ENCODE assay signal across 8 cellular contexts in the genomic region with DNA sequence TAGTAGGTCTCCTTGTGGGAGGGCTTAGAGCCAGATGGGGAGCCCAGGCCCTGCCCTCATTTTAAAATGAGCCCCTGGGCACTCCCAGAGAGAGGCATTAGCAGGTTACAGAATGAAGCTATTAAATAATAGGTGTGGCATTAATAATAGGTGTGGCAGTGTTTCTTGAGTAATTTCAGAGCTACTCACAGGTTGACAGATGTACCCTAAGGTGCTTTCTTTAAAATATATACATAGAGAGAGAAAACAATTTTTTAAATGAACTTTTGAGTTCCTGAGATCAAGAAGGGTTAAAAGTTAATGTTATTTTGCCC. TPM values are rescaled to one million over a fixed set of nuclear protein-coding genes. Genes with fewer than 3 reads are reported as not detected.
DNase-seq lines count a peak whose midpoint lies in the region; TF ChIP-seq lines count a peak whose summit lies in the region.

No MANE protein-coding gene starts in this region.

- TF ChIP-seq EP300 in stomach (IDR thresholded peaks at IDR 0.05) = no peak

- H3K9me3 Mint-ChIP-seq in T-helper 2 cell treated with Interferon-gamma antibody and Interleukin-4, amounts not matched to agents 5 μg/mL and 100 μg/mL, for 36 hours = no peaks in the 10 kb centered on the region

- H3K79me2 ChIP-seq in hepatocyte = peaks cover 42% of the 10 kb centered on the region

- no peaks in the 10 kb centered on the region for H3K27me3 ChIP-seq in hepatocyte
- H3K27me3 ChIP-seq in stomach = no peaks in the 10 kb centered on the region

- H3K27ac ChIP-seq in hepatocyte (peak overlapping the region; percentile 67), stomach (peak overlapping the region in 4 of 5 donors; percentile 63 to 85 (median 73))

- peaks cover 29% of the 10 kb centered on the region for H3K4me1 Mint-ChIP-seq in T-helper 2 cell treated with Interferon-gamma antibody and Interleukin-4, amounts not matched to agents 5 μg/mL and 100 μg/mL, for 36 hours (ENCODE audit: low read depth)

- H3K9me3 ChIP-seq in hepatocyte (ENCODE audit: low read depth) (no peaks in the 10 kb centered on the region), stomach (no peaks in the 10 kb centered on the region)

- no peak for DNase-seq in T-helper 2 cell treated with Interferon-gamma antibody and Interleukin-4, amounts not matched to agents 5 μg/mL and 100 μg/mL, for 36 hours (ENCODE audit: low spot score)
- DNase-seq in T-helper 2 cell (no peak), T1000 (lab: John Stamatoyannopoulos, UW) (peak; percentile 1), hepatocyte (ENCODE audit: low spot score) (no peak), stomach (no peak), NCI-H146 treated with DMSO at 0.1 percent for 48 hours (lab: John Stamatoyannopoulos, UW; ENCODE audit: unreplicated experiment) (no peak), HPDE6-E6E7 (ENCODE audit: extremely low spot score) (no peak)
- no peak for DNase-seq in activated CD4-positive, CD25-positive, alpha-beta regulatory T cell (lab: John Stamatoyannopoulos, UW)

- no peaks in the 10 kb centered on the region for H3K9me2 ChIP-seq in hepatocyte (replicated peaks; ENCODE audit: insufficient read depth)

- H3K36me3 Mint-ChIP-seq in T-helper 2 cell treated with Interferon-gamma antibody and Interleukin-4, amounts not matched to agents 5 μg/mL and 100 μg/mL, for 36 hours (ENCODE audit: low read depth) = no peaks in the 10 kb centered on the region

- no peak for TF ChIP-seq POLR2A in stomach (IDR thresholded peaks at IDR 0.05)

- H3K36me3 ChIP-seq in hepatocyte (replicated peaks; ENCODE audit: insufficient read depth, low read depth) (no peaks in the 10 kb centered on the region), stomach (no peaks in the 10 kb centered on the region)

- H4K20me1 ChIP-seq in hepatocyte (ENCODE audit: insufficient read depth, poor library complexity, severe bottlenecking) = peaks cover 11% of the 10 kb centered on the region

- intact Hi-C loops in stomach (cut with DNase I; ENCODE audit: low total_unique reads) = no loop called here

- H3K4me2 ChIP-seq in hepatocyte = peak overlapping the region; percentile 91

- H3K4me3 Mint-ChIP-seq in T-helper 2 cell treated with Interferon-gamma antibody and Interleukin-4, amounts not matched to agents 5 μg/mL and 100 μg/mL, for 36 hours = peak overlapping the region; percentile 94

- no peak for TF ChIP-seq CTCF in hepatocyte (IDR thresholded peaks at IDR 0.05; ENCODE audit: poor library complexity)
- TF ChIP-seq CTCF in stomach (IDR thresholded peaks at IDR 0.05) = no peak

- peak overlapping the region; percentile 89 for H3K27ac Mint-ChIP-seq in T-helper 2 cell treated with Interferon-gamma antibody and Interleukin-4, amounts not matched to agents 5 μg/mL and 100 μg/mL, for 36 hours

- H2AFZ ChIP-seq in hepatocyte = peak overlapping the region; percentile 51

- H3K4me3 ChIP-seq in hepatocyte (peak overlapping the region; percentile 86), stomach (peak overlapping the region; percentile 53 to 83 (median 67))

- H3K4me1 ChIP-seq in hepatocyte (ENCODE audit: insufficient read depth) = peaks cover 13% of the 10 kb centered on the region
- peaks cover 18 to 39% (median 24%) of the 10 kb centered on the region in 4 donors for H3K4me1 ChIP-seq in stomach

- H3K27me3 Mint-ChIP-seq in T-helper 2 cell treated with Interferon-gamma antibody and Interleukin-4, amounts not matched to agents 5 μg/mL and 100 μg/mL, for 36 hours (ENCODE audit: low read depth) = no peaks in the 10 kb centered on the region

RNA-seq across cellular contexts. Expression of gene EEIG2, which starts 1.2 kb away (rescaled TPM):
- 16.0 and 16.1 TPM in 2 replicates for total RNA-seq in hepatocyte
- 3.6 and 5.1 TPM in 2 replicates for polyA plus RNA-seq in hepatocyte
- 10 to 100 TPM in 3 of 5 donors, 1 to 10 TPM in 2; 4.7 to 33.2 (median 11.0) TPM for total RNA-seq in stomach
- polyA plus RNA-seq in stomach = 10 to 100 TPM in 1 of 3 donors, 1 to 10 TPM in 2; 3.1 to 11.9 (median 8.3) TPM
